1 cellular context compared by ENCODE assay signal in the genomic region with DNA sequence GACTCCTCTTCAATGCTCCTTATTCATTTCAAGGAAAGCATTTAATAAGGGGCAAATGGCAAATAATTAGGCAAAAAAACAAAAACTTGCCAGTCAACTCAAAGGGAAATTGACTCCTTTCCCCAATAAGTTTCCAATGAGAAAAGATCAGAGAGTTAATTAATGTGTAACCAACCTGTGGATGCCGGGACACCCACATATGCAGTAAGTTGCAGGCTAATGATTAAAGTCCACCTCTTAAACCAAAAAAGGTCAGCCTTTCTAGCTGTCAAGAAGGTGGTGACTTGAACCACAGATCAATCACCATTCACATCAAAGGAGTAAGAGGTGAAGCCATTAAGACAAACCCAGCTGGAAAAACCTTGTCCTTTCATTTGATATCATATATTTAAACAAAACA.
TF ChIP-seq lines count a peak whose summit lies in the region.

No MANE protein-coding gene starts in this region.

TF ChIP-seq in GM12878, 131 proteins besides CTCF, POLR2A, EP300 and RAD21:
- TF ChIP-seq TCF3 (IDR thresholded peaks at IDR 0.05; ENCODE audit: borderline replicate concordance, insufficient read depth, low read depth, low read length) (no peak), DPF2 (IDR thresholded peaks at IDR 0.05) (0 out of 2 replicates have a peak, but pooled peaks have one; percentile 53), TAF1 (IDR thresholded peaks at IDR 0.05; ENCODE audit: borderline replicate concordance, low read depth, low read length) (no peak), IKZF1 (conservative IDR thresholded peaks at IDR 0.05) (peak; percentile 69), PKNOX1 (IDR thresholded peaks at IDR 0.05) (peak; percentile 81), FOXK2 (IDR thresholded peaks at IDR 0.05) (no peak), IKZF2 (IDR thresholded peaks at IDR 0.05) (peak; percentile 20 to 27; a peak in 2 of 4 replicates), MTA2 (IDR thresholded peaks at IDR 0.05; ENCODE audit: low read depth) (peak; percentile 93), NR2F1 (conservative IDR thresholded peaks at IDR 0.05) (peak; percentile 85)
- TF ChIP-seq, protein P1, sequence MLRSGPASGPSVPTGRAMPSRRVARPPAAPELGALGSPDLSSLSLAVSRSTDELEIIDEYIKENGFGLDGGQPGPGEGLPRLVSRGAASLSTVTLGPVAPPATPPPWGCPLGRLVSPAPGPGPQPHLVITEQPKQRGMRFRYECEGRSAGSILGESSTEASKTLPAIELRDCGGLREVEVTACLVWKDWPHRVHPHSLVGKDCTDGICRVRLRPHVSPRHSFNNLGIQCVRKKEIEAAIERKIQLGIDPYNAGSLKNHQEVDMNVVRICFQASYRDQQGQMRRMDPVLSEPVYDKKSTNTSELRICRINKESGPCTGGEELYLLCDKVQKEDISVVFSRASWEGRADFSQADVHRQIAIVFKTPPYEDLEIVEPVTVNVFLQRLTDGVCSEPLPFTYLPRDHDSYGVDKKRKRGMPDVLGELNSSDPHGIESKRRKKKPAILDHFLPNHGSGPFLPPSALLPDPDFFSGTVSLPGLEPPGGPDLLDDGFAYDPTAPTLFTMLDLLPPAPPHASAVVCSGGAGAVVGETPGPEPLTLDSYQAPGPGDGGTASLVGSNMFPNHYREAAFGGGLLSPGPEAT (IDR thresholded peaks at IDR 0.05; ENCODE audit: low read depth), result 0 out of 2 replicates have a peak, but pooled peaks have one; percentile 31
